ENCODE assay signal across 1 cellular context in the genomic region with DNA sequence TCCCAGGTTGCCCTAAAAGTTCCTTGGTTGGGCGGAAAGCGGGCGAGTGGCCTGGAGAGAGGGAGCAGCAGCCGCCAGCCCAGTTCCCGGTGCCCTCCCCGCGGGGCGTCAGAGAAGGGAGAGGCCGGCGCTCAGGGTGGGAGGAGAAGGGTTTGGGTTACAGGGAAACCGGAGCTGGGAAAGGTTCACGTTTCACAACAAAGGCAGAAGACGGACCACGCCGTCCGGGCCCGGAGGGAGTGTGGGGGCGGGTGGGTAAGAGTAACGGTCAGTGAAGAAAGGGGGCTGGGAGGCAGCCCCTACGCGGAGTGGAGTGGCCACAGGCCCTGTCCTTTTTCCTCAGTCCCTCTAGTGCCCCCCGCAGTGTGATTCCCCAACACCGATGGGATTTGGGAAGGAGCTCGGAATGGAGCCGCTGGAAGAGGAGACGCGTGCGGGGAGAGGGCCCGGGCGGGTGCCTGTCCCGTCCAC.
TF ChIP-seq lines count a peak whose summit lies in the region.

No MANE protein-coding gene starts in this region.

TF ChIP-seq in HepG2, 621 proteins besides CTCF, POLR2A, EP300 and RAD21 (continued from another document):
- TF ChIP-seq, protein P1, sequence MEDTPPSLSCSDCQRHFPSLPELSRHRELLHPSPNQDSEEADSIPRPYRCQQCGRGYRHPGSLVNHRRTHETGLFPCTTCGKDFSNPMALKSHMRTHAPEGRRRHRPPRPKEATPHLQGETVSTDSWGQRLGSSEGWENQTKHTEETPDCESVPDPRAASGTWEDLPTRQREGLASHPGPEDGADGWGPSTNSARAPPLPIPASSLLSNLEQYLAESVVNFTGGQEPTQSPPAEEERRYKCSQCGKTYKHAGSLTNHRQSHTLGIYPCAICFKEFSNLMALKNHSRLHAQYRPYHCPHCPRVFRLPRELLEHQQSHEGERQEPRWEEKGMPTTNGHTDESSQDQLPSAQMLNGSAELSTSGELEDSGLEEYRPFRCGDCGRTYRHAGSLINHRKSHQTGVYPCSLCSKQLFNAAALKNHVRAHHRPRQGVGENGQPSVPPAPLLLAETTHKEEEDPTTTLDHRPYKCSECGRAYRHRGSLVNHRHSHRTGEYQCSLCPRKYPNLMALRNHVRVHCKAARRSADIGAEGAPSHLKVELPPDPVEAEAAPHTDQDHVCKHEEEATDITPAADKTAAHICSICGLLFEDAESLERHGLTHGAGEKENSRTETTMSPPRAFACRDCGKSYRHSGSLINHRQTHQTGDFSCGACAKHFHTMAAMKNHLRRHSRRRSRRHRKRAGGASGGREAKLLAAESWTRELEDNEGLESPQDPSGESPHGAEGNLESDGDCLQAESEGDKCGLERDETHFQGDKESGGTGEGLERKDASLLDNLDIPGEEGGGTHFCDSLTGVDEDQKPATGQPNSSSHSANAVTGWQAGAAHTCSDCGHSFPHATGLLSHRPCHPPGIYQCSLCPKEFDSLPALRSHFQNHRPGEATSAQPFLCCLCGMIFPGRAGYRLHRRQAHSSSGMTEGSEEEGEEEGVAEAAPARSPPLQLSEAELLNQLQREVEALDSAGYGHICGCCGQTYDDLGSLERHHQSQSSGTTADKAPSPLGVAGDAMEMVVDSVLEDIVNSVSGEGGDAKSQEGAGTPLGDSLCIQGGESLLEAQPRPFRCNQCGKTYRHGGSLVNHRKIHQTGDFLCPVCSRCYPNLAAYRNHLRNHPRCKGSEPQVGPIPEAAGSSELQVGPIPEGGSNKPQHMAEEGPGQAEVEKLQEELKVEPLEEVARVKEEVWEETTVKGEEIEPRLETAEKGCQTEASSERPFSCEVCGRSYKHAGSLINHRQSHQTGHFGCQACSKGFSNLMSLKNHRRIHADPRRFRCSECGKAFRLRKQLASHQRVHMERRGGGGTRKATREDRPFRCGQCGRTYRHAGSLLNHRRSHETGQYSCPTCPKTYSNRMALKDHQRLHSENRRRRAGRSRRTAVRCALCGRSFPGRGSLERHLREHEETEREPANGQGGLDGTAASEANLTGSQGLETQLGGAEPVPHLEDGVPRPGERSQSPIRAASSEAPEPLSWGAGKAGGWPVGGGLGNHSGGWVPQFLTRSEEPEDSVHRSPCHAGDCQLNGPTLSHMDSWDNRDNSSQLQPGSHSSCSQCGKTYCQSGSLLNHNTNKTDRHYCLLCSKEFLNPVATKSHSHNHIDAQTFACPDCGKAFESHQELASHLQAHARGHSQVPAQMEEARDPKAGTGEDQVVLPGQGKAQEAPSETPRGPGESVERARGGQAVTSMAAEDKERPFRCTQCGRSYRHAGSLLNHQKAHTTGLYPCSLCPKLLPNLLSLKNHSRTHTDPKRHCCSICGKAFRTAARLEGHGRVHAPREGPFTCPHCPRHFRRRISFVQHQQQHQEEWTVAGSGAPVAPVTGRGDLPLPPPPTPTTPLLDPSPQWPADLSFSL (CRISPR knock-in tag; IDR thresholded peaks at IDR 0.05), result no peak
- peak; percentile 16; the same call in 1 of the 2 replicates for TF ChIP-seq NFYC (CRISPR knock-in tag; IDR thresholded peaks at IDR 0.05)
- no peak for TF ChIP-seq PAX8 (CRISPR knock-in tag; IDR thresholded peaks at IDR 0.05; ENCODE audit: borderline replicate concordance)
- TF ChIP-seq, protein P2, sequence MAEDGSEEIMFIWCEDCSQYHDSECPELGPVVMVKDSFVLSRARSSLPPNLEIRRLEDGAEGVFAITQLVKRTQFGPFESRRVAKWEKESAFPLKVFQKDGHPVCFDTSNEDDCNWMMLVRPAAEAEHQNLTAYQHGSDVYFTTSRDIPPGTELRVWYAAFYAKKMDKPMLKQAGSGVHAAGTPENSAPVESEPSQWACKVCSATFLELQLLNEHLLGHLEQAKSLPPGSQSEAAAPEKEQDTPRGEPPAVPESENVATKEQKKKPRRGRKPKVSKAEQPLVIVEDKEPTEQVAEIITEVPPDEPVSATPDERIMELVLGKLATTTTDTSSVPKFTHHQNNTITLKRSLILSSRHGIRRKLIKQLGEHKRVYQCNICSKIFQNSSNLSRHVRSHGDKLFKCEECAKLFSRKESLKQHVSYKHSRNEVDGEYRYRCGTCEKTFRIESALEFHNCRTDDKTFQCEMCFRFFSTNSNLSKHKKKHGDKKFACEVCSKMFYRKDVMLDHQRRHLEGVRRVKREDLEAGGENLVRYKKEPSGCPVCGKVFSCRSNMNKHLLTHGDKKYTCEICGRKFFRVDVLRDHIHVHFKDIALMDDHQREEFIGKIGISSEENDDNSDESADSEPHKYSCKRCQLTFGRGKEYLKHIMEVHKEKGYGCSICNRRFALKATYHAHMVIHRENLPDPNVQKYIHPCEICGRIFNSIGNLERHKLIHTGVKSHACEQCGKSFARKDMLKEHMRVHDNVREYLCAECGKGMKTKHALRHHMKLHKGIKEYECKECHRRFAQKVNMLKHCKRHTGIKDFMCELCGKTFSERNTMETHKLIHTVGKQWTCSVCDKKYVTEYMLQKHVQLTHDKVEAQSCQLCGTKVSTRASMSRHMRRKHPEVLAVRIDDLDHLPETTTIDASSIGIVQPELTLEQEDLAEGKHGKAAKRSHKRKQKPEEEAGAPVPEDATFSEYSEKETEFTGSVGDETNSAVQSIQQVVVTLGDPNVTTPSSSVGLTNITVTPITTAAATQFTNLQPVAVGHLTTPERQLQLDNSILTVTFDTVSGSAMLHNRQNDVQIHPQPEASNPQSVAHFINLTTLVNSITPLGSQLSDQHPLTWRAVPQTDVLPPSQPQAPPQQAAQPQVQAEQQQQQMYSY (CRISPR knock-in tag; IDR thresholded peaks at IDR 0.05), result no peak
- TF ChIP-seq ZNF468 (CRISPR knock-in tag; IDR thresholded peaks at IDR 0.05), result no peak
- no peak for TF ChIP-seq TCF7 (IDR thresholded peaks at IDR 0.05; ENCODE audit: low read depth)
- TF ChIP-seq, protein P3, sequence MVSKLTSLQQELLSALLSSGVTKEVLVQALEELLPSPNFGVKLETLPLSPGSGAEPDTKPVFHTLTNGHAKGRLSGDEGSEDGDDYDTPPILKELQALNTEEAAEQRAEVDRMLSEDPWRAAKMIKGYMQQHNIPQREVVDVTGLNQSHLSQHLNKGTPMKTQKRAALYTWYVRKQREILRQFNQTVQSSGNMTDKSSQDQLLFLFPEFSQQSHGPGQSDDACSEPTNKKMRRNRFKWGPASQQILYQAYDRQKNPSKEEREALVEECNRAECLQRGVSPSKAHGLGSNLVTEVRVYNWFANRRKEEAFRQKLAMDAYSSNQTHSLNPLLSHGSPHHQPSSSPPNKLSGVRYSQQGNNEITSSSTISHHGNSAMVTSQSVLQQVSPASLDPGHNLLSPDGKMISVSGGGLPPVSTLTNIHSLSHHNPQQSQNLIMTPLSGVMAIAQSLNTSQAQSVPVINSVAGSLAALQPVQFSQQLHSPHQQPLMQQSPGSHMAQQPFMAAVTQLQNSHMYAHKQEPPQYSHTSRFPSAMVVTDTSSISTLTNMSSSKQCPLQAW (CRISPR knock-in tag; IDR thresholded peaks at IDR 0.05), result 0 out of 2 replicates have a peak, but pooled peaks have one; percentile 11
- TF ChIP-seq MAZ (IDR thresholded peaks at IDR 0.05; ENCODE audit: borderline replicate concordance, low read depth, low read length), result 0 out of 2 replicates have a peak, but pooled peaks have one; percentile 59
- TF ChIP-seq MAZ (CRISPR knock-in tag; IDR thresholded peaks at IDR 0.05; ENCODE audit: low read depth), result peak; percentile 81
- TF ChIP-seq ZNF788 (CRISPR knock-in tag; IDR thresholded peaks at IDR 0.05; ENCODE audit: borderline replicate concordance), result peak; percentile 66; the same call in 1 of the 2 replicates
- peak; percentile 18; the same call in 1 of the 2 replicates for TF ChIP-seq ELF3 (CRISPR knock-in tag; IDR thresholded peaks at IDR 0.05)
- no peak for TF ChIP-seq TBP (CRISPR knock-in tag; IDR thresholded peaks at IDR 0.05)
- TF ChIP-seq POLR2G (IDR thresholded peaks at IDR 0.05; ENCODE audit: low read depth, low read length), result peak; percentile 12; the same call in 1 of the 2 replicates
- TF ChIP-seq, protein P4, sequence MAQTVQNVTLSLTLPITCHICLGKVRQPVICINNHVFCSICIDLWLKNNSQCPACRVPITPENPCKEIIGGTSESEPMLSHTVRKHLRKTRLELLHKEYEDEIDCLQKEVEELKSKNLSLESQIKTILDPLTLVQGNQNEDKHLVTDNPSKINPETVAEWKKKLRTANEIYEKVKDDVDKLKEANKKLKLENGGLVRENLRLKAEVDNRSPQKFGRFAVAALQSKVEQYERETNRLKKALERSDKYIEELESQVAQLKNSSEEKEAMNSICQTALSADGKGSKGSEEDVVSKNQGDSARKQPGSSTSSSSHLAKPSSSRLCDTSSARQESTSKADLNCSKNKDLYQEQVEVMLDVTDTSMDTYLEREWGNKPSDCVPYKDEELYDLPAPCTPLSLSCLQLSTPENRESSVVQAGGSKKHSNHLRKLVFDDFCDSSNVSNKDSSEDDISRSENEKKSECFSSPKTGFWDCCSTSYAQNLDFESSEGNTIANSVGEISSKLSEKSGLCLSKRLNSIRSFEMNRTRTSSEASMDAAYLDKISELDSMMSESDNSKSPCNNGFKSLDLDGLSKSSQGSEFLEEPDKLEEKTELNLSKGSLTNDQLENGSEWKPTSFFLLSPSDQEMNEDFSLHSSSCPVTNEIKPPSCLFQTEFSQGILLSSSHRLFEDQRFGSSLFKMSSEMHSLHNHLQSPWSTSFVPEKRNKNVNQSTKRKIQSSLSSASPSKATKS (CRISPR knock-in tag; IDR thresholded peaks at IDR 0.05), result 0 out of 2 replicates have a peak, but pooled peaks have one; percentile 67
- no peak for TF ChIP-seq TEAD2 (CRISPR knock-in tag; IDR thresholded peaks at IDR 0.05)
- no peak for TF ChIP-seq PAWR (CRISPR knock-in tag; IDR thresholded peaks at IDR 0.05; ENCODE audit: borderline replicate concordance)
- TF ChIP-seq, protein P5, sequence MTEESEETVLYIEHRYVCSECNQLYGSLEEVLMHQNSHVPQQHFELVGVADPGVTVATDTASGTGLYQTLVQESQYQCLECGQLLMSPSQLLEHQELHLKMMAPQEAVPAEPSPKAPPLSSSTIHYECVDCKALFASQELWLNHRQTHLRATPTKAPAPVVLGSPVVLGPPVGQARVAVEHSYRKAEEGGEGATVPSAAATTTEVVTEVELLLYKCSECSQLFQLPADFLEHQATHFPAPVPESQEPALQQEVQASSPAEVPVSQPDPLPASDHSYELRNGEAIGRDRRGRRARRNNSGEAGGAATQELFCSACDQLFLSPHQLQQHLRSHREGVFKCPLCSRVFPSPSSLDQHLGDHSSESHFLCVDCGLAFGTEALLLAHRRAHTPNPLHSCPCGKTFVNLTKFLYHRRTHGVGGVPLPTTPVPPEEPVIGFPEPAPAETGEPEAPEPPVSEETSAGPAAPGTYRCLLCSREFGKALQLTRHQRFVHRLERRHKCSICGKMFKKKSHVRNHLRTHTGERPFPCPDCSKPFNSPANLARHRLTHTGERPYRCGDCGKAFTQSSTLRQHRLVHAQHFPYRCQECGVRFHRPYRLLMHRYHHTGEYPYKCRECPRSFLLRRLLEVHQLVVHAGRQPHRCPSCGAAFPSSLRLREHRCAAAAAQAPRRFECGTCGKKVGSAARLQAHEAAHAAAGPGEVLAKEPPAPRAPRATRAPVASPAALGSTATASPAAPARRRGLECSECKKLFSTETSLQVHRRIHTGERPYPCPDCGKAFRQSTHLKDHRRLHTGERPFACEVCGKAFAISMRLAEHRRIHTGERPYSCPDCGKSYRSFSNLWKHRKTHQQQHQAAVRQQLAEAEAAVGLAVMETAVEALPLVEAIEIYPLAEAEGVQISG (CRISPR knock-in tag; IDR thresholded peaks at IDR 0.05), result peak; percentile 5; the same call in 1 of the 2 replicates
- TF ChIP-seq SIX4 (CRISPR knock-in tag; IDR thresholded peaks at IDR 0.05), result peak; percentile 98
- TF ChIP-seq, protein P6, sequence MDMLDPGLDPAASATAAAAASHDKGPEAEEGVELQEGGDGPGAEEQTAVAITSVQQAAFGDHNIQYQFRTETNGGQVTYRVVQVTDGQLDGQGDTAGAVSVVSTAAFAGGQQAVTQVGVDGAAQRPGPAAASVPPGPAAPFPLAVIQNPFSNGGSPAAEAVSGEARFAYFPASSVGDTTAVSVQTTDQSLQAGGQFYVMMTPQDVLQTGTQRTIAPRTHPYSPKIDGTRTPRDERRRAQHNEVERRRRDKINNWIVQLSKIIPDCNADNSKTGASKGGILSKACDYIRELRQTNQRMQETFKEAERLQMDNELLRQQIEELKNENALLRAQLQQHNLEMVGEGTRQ (IDR thresholded peaks at IDR 0.05; ENCODE audit: low read depth, low read length), result no peak
- TF ChIP-seq, protein P6 (CRISPR knock-in tag; IDR thresholded peaks at IDR 0.05; ENCODE audit: borderline replicate concordance), result 0 out of 2 replicates have a peak, but pooled peaks have one; percentile 16
- TF ChIP-seq ZNF3 (CRISPR knock-in tag; IDR thresholded peaks at IDR 0.05), result no peak
- no peak for TF ChIP-seq ZNF777 (CRISPR knock-in tag; IDR thresholded peaks at IDR 0.05)
- no peak; the same call in 1 of the 2 replicates for TF ChIP-seq BCL6 (CRISPR knock-in tag; IDR thresholded peaks at IDR 0.05)
- TF ChIP-seq ZNF205 (CRISPR knock-in tag; IDR thresholded peaks at IDR 0.05), result no peak
- 0 out of 2 replicates have a peak, but pooled peaks have one; percentile 56 for TF ChIP-seq SPEN (CRISPR knock-in tag; IDR thresholded peaks at IDR 0.05; ENCODE audit: low read depth)
- TF ChIP-seq, protein P7, sequence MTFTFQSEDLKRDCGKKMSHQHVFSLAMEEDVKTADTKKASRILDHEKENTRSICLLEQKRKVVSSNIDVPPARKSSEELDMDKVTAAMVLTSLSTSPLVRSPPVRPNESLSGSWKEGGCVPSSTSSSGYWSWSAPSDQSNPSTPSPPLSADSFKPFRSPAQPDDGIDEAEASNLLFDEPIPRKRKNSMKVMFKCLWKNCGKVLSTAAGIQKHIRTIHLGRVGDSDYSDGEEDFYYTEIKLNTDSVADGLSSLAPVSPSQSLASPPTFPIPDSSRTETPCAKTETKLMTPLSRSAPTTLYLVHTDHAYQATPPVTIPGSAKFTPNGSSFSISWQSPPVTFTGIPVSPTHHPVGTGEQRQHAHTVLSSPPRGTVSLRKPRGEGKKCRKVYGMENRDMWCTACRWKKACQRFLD (CRISPR knock-in tag; IDR thresholded peaks at IDR 0.05; ENCODE audit: borderline replicate concordance), result no peak
- TF ChIP-seq THYN1 (CRISPR knock-in tag; IDR thresholded peaks at IDR 0.05; ENCODE audit: borderline replicate concordance, low read depth), result no peak
- no peak for TF ChIP-seq MED8 (CRISPR knock-in tag; IDR thresholded peaks at IDR 0.05; ENCODE audit: insufficient replicate concordance)
- TF ChIP-seq MIER2 (CRISPR knock-in tag; IDR thresholded peaks at IDR 0.05), result no peak
- TF ChIP-seq PHF8 (CRISPR knock-in tag; IDR thresholded peaks at IDR 0.05), result peak; percentile 23; the same call in 1 of the 2 replicates
- TF ChIP-seq HIVEP1 (CRISPR knock-in tag; IDR thresholded peaks at IDR 0.05), result no peak
- no peak for TF ChIP-seq CREB1 (IDR thresholded peaks at IDR 0.05)
- TF ChIP-seq CREB1 (CRISPR knock-in tag; IDR thresholded peaks at IDR 0.05), result no peak
